In genomic region chr2:231926180-231926741, GRCh38 we compare ENCODE assay signal across 8 cellular contexts. TPM values are rescaled to one million over a fixed set of nuclear protein-coding genes. Genes with fewer than 3 reads are reported as not detected.
DNase-seq lines count a peak whose midpoint lies in the region; ATAC-seq and TF ChIP-seq lines count a peak whose summit lies in the region.

NPPC (minus strand) TSS chr2:231926396; CDS start chr2:231926249, 147 bp downstream.

- intact Hi-C loops in left ventricle myocardium inferior (cut with micrococcal nuclease), result loop anchor here (5.0 to 10.0 kb wide), 2 partner anchors 216 to 399 kb away; no protein-coding TSS in a partner anchor

- H3K9ac ChIP-seq in KMS-11 (no peak within 1 kb of the TSS), rectal smooth muscle tissue (ENCODE audit: low read length) (no peak within 1 kb of the TSS)

- POLR2A ChIA-PET in RWPE1 (lab: Yijun Ruan, JAX; ENCODE audit: low non-redundant PET), result no interaction called here
- POLR2A ChIA-PET in activated naive CD8-positive, alpha-beta T cell treated with anti-CD3 and anti-CD28 coated beads, Interleukin-2, amount 10 ng/mL, durations not matched to agents 7 days and 5 days (lab: Charles Lee), result interaction anchor here (0.6 to 1.0 kb wide), 3 partner anchors 216 to 438 kb away, joined by 3 to 5 read pairs (median 4); no protein-coding TSS in a partner anchor

- ATAC-seq in GM19025 (IDR thresholded peaks at IDR 0.05; ENCODE audit: low read depth, unreplicated experiment) (peak; percentile 44), GM21390 (IDR thresholded peaks at IDR 0.05; ENCODE audit: unreplicated experiment) (no peak)
- peak; percentile 89 for ATAC-seq in activated naive CD8-positive, alpha-beta T cell treated with anti-CD3 and anti-CD28 coated beads, Interleukin-2, amount 10 ng/mL, durations not matched to agents 7 days and 5 days (ENCODE audit: low read depth)

- H4K20me1 ChIP-seq in KMS-11 (ENCODE audit: insufficient read depth), result no peaks in the 10 kb centered on the region

- H3K4me1 Mint-ChIP-seq in activated naive CD8-positive, alpha-beta T cell treated with anti-CD3 and anti-CD28 coated beads, Interleukin-2, amount 10 ng/mL, durations not matched to agents 7 days and 5 days, result peaks cover 15% of the 10 kb centered on the region

- H3K79me2 ChIP-seq in ACC112 (ENCODE audit: control insufficient read depth, insufficient read depth, low read length, unreplicated experiment) (no peaks in the 10 kb centered on the region), KMS-11 (ENCODE audit: insufficient read depth, low read depth) (no peaks in the 10 kb centered on the region)

- no peaks in the 10 kb centered on the region for H3K36me3 Mint-ChIP-seq in activated naive CD8-positive, alpha-beta T cell treated with anti-CD3 and anti-CD28 coated beads, Interleukin-2, amount 10 ng/mL, durations not matched to agents 7 days and 5 days

- no peaks in the 10 kb centered on the region for H3K9me3 ChIP-seq in left ventricle myocardium inferior (replicated peaks)

- no peaks in the 10 kb centered on the region for H3K9me3 Mint-ChIP-seq in activated naive CD8-positive, alpha-beta T cell treated with anti-CD3 and anti-CD28 coated beads, Interleukin-2, amount 10 ng/mL, durations not matched to agents 7 days and 5 days

- CTCF ChIA-PET in RWPE1 (lab: Yijun Ruan, JAX), result interaction anchor here (0.6 to 4.3 kb wide), 17 partner anchors 10 to 650 kb away, joined by 3 to 43 read pairs (median 4); no protein-coding TSS in a partner anchor

- H3K27me3 Mint-ChIP-seq in activated naive CD8-positive, alpha-beta T cell treated with anti-CD3 and anti-CD28 coated beads, Interleukin-2, amount 10 ng/mL, durations not matched to agents 7 days and 5 days, result peaks cover 39% of the 10 kb centered on the region

- H3K27ac Mint-ChIP-seq in activated naive CD8-positive, alpha-beta T cell treated with anti-CD3 and anti-CD28 coated beads, Interleukin-2, amount 10 ng/mL, durations not matched to agents 7 days and 5 days, result no peak within 1 kb of the TSS

- TF ChIP-seq CTCF in KMS-11 (conservative IDR thresholded peaks at IDR 0.05; ENCODE audit: low read depth, low read length) (no peak), RWPE1 (conservative IDR thresholded peaks at IDR 0.05; ENCODE audit: low read depth) (peak; percentile 37), left ventricle myocardium inferior (IDR thresholded peaks at IDR 0.05; ENCODE audit: borderline replicate concordance) (peak; percentile 50)

- H3K27me3 ChIP-seq in ACC112 (ENCODE audit: insufficient read depth, low read length) (peaks cover 86% of the 10 kb centered on the region), KMS-11 (ENCODE audit: insufficient read depth, low read depth) (peaks cover 8% of the 10 kb centered on the region; the same call in 1 of the 2 replicates), left ventricle myocardium inferior (ENCODE audit: low read depth) (peaks cover 98% of the 10 kb centered on the region), rectal smooth muscle tissue (ENCODE audit: control insufficient read depth, insufficient read depth, low read length) (peaks cover 24% of the 10 kb centered on the region)

- no peaks in the 10 kb centered on the region for H3K36me3 ChIP-seq in ACC112 (ENCODE audit: insufficient read depth, low read length)
- no peaks in the 10 kb centered on the region for H3K36me3 ChIP-seq in KMS-11 (ENCODE audit: insufficient read depth)
- H3K36me3 ChIP-seq in left ventricle myocardium inferior, result no peaks in the 10 kb centered on the region
- no peaks in the 10 kb centered on the region for H3K36me3 ChIP-seq in rectal smooth muscle tissue (ENCODE audit: control insufficient read depth, insufficient read depth, low read length)

- H3K4me3 Mint-ChIP-seq in activated naive CD8-positive, alpha-beta T cell treated with anti-CD3 and anti-CD28 coated beads, Interleukin-2, amount 10 ng/mL, durations not matched to agents 7 days and 5 days, result peak within 1 kb of the TSS; percentile 78

- H3K4me3 ChIP-seq in ACC112 (ENCODE audit: low read depth, low read length), result peak within 1 kb of the TSS; percentile 69
- H3K4me3 ChIP-seq in KMS-11 (IDR thresholded peaks at IDR 0.05; ENCODE audit: insufficient read depth, low read depth, low read length), result no peak within 1 kb of the TSS
- H3K4me3 ChIP-seq in left ventricle myocardium inferior, result peak within 1 kb of the TSS; percentile 71
- peak within 1 kb of the TSS; percentile 66 for H3K4me3 ChIP-seq in rectal smooth muscle tissue (ENCODE audit: low read length)

- peaks cover 6% of the 10 kb centered on the region for H3K4me1 ChIP-seq in ACC112 (ENCODE audit: control insufficient read depth, insufficient read depth, low read length, unreplicated experiment)
- H3K4me1 ChIP-seq in KMS-11 (ENCODE audit: low read depth, poor library complexity, severe bottlenecking), result no peaks in the 10 kb centered on the region
- peaks cover 30% of the 10 kb centered on the region for H3K4me1 ChIP-seq in left ventricle myocardium inferior
- H3K4me1 ChIP-seq in rectal smooth muscle tissue (ENCODE audit: control insufficient read depth, insufficient read depth, low read length), result no peaks in the 10 kb centered on the region

- H3K4me2 ChIP-seq in KMS-11, result peak within 1 kb of the TSS; percentile 66; the same call in 1 of the 2 replicates

- peak; percentile 62 for DNase-seq in RWPE1 (ENCODE audit: low spot score)
- peak; percentile 84 for DNase-seq in activated naive CD8-positive, alpha-beta T cell treated with anti-CD3 and anti-CD28 coated beads, Interleukin-2, amount 10 ng/mL, durations not matched to agents 7 days and 5 days
- peak; percentile 76 for DNase-seq in left ventricle myocardium inferior

- H3K27ac ChIP-seq in ACC112 (ENCODE audit: low read depth, low read length) (no peak within 1 kb of the TSS), KMS-11 (no peak within 1 kb of the TSS), RWPE1 (no peak within 1 kb of the TSS), left ventricle myocardium inferior (replicated peaks) (no peak within 1 kb of the TSS), rectal smooth muscle tissue (ENCODE audit: low read depth, low read length) (no peak within 1 kb of the TSS)

- H2AFZ ChIP-seq in ACC112 (ENCODE audit: low read length, unreplicated experiment) (peak within 1 kb of the TSS; percentile 57), KMS-11 (ENCODE audit: low read depth) (peak within 1 kb of the TSS; percentile 82)

RNA-seq across cellular contexts. Expression of gene NPPC, which starts in this region (rescaled TPM):
- under 1 TPM; 0.40 to 0.89 TPM for total RNA-seq in activated naive CD8-positive, alpha-beta T cell treated with anti-CD3 and anti-CD28 coated beads, Interleukin-2, amount 10 ng/mL, durations not matched to agents 7 days and 5 days
- total RNA-seq in left ventricle myocardium inferior, result 3.0 TPM

Comparison
In these comparisons a context has a peak if more than half of its experiments do, and no peak if none do; other contexts are left out.
1. Peak in DNase-seq and ATAC-seq in activated naive CD8-positive, alpha-beta T cell treated with anti-CD3 and anti-CD28 coated beads, Interleukin-2, amount 10 ng/mL, durations not matched to agents 7 days and 5 days; RNA of the gene not detected or under 1 TPM.